Comparison of ENCODE assay signal across 10 cellular contexts in the genomic region with DNA sequence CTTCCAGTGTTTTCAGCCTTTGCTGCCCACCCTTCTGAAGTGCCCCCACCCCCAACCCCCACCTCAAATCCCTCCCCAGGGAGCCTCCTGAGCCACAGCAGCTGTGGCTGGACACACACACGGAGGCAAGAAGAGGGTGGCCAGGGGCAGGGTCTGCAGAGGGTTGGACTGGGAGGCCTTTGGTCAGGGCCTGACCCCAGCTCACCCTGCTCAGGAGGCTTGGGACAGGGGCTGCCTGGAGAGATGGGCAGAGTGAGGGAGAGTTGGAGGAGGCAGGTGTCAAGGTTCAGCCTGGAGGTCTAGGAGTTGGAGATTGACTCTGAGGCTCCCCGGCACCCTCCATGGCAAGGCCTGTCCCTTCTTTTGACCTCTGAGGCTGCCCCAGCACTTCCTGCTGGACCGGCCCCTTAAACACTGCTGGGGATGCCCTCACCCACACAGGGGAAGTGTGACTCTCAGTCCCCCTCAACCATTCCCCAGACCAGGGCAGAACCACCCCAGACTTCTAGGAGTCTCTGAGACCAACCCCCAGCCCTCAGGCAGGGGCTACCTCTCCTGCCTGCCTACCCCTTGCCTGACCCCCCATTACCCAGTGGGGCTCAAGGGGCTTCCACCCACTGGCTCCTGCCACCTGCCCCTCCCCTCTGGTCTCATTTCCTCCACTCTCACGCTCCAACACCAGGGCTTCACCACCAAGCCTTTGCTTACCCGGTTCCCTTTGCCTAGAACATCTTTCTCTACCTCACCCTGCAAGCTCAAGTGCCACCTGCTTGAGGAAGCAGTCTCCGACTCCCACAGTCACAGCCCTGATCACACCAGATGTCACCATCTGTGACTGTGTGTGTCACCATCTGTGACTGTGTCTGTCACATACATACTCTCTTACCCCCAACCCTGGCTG. TPM values are rescaled to one million over a fixed set of nuclear protein-coding genes. Genes with fewer than 3 reads are reported as not detected.
A peak's percentile ranks its signal among the peaks of the same experiment; 100 is the strongest.
DNase-seq lines count a peak whose midpoint lies in the region; ATAC-seq and TF ChIP-seq lines count a peak whose summit lies in the region.
"Had no signal": no experiment of that assay in that cellular context is flagged by ENCODE, and none has a peak within 500 bp of the region (broad histone marks: within the 10 kb centered on the region; RNA-seq: fewer than 3 reads in every experiment).

No MANE protein-coding gene starts in this region.

- TF ChIP-seq POLR2A in NB4 (IDR thresholded peaks at IDR 0.05; ENCODE audit: extremely low read depth, insufficient read length) (no peak), lower leg skin (IDR thresholded peaks at IDR 0.05) (no peak), erythroblast (IDR thresholded peaks at IDR 0.05; ENCODE audit: low read length) (no peak)

- POLR2A ChIA-PET in GM10248 (lab: Yijun Ruan, JAX) = no interaction called here

- CTCF ChIA-PET in GM10248 (lab: Yijun Ruan, JAX) = interaction anchor here (1.1 to 9.7 kb wide), 4 partner anchors 12 to 44 kb away, joined by 3 to 107 read pairs (median 9); no protein-coding TSS in a partner anchor

- intact Hi-C loops in lower leg skin (cut with DNase I; ENCODE audit: low total_unique reads) = no loop called here
- intact Hi-C loops in ascending aorta (cut with DNase I) = no loop called here

- H3K4me1 ChIP-seq in liver (ENCODE audit: control insufficient read depth in 4 of 4, insufficient read depth in 4 of 4, low read length in 3 of 4) (peaks cover 6 to 23% (median 11%) of the 10 kb centered on the region in 4 donors), ascending aorta (peaks cover 0 to 12% of the 10 kb centered on the region in 2 donors), foreskin keratinocyte (peaks cover 9% of the 10 kb centered on the region)
- H3K4me1 ChIP-seq: SJSA1 had no signal

- H3K27ac ChIP-seq in liver (ENCODE audit: low read depth in 1 of 2, low read length in 2 of 2) (peak overlapping the region; percentile 8 to 15), ascending aorta (no peak overlapping the region), foreskin keratinocyte (no peak overlapping the region)
- H3K27ac ChIP-seq: SJSA1 had no signal

- WGBS in liver = 86% methylated on average over 6 of the region's 6 CpGs
- WGBS in lower leg skin, 2 donors = 86 to 93% methylated on average over 6 of the region's 6 CpGs

- DNase-seq in GM10248 (ENCODE audit: extremely low spot score) (peak; percentile 62), NB4 (ENCODE audit: low read depth) (peak; percentile 47), lower leg skin (ENCODE audit: low spot score in 2 of 2) (no peak), erythroblast (lab: John Stamatoyannopoulos, UW) (no peak), ascending aorta (ENCODE audit: low spot score in 2 of 2) (no peak), foreskin keratinocyte (no peak)

- ATAC-seq in GM19467 (IDR thresholded peaks at IDR 0.05; ENCODE audit: unreplicated experiment) (peak; percentile 41), foreskin keratinocyte (no peak)

- TF ChIP-seq RAD21 in liver (IDR thresholded peaks at IDR 0.05) = no peak

- H3K4me3 ChIP-seq in NB4 (ENCODE audit: low read depth, low read length) (no peak overlapping the region), liver (ENCODE audit: low read depth in 1 of 3, low read length in 3 of 3) (no peak overlapping the region), lower leg skin (ENCODE audit: low read depth, poor library complexity, severe bottlenecking) (no peak overlapping the region), ascending aorta (no peak overlapping the region)
- H3K4me3 ChIP-seq: dorsolateral prefrontal cortex, SJSA1 had no signal

- no peak overlapping the region for H3K9ac ChIP-seq in liver (ENCODE audit: low read depth in 1 of 2, low read length in 2 of 2)

- H3K27me3 ChIP-seq in liver (ENCODE audit: control insufficient read depth in 4 of 4, insufficient read depth in 4 of 4, low read length in 3 of 4) (no peaks in the 10 kb centered on the region), ascending aorta (no peaks in the 10 kb centered on the region), foreskin keratinocyte (no peaks in the 10 kb centered on the region)
- H3K27me3 ChIP-seq: dorsolateral prefrontal cortex, SJSA1 had no signal

- H3K9me3 ChIP-seq in liver (ENCODE audit: control insufficient read depth in 4 of 4, low read length in 3 of 4) = no peaks in the 10 kb centered on the region
- H3K9me3 ChIP-seq in ascending aorta = no peaks in the 10 kb centered on the region
- H3K9me3 ChIP-seq: SJSA1 had no signal

- TF ChIP-seq CTCF in GM10248 (IDR thresholded peaks at IDR 0.05; ENCODE audit: control extremely low read depth, extremely low read depth, low read depth, missing control alignments) = no peak
- TF ChIP-seq CTCF in NB4 (IDR thresholded peaks at IDR 0.05; ENCODE audit: low read depth, low read length) = no peak
- no peak for TF ChIP-seq CTCF in liver (IDR thresholded peaks at IDR 0.05; ENCODE audit: low read depth, low read length, missing input control)
- TF ChIP-seq CTCF in lower leg skin (IDR thresholded peaks at IDR 0.05) = no peak
- no peak for TF ChIP-seq CTCF in ascending aorta (IDR thresholded peaks at IDR 0.05)
- TF ChIP-seq CTCF in foreskin keratinocyte (conservative IDR thresholded peaks at IDR 0.05) = no peak

- H3K36me3 ChIP-seq in liver (ENCODE audit: control insufficient read depth in 4 of 4, insufficient read depth in 3 of 4, low read depth in 1 of 4, low read length in 3 of 4) (no peaks in the 10 kb centered on the region), ascending aorta (no peaks in the 10 kb centered on the region)
- H3K36me3 ChIP-seq: SJSA1 had no signal

TF ChIP-seq in liver, 16 proteins besides CTCF, POLR2A, EP300 and RAD21:
- TF ChIP-seq HNF4A (conservative IDR thresholded peaks at IDR 0.05) = no peak
- TF ChIP-seq, protein P1, sequence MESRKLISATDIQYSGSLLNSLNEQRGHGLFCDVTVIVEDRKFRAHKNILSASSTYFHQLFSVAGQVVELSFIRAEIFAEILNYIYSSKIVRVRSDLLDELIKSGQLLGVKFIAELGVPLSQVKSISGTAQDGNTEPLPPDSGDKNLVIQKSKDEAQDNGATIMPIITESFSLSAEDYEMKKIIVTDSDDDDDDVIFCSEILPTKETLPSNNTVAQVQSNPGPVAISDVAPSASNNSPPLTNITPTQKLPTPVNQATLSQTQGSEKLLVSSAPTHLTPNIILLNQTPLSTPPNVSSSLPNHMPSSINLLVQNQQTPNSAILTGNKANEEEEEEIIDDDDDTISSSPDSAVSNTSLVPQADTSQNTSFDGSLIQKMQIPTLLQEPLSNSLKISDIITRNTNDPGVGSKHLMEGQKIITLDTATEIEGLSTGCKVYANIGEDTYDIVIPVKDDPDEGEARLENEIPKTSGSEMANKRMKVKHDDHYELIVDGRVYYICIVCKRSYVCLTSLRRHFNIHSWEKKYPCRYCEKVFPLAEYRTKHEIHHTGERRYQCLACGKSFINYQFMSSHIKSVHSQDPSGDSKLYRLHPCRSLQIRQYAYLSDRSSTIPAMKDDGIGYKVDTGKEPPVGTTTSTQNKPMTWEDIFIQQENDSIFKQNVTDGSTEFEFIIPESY (IDR thresholded peaks at IDR 0.05) = no peak
- no peak for TF ChIP-seq NR2F2 (IDR thresholded peaks at IDR 0.05)
- TF ChIP-seq GABPA (IDR thresholded peaks at IDR 0.05 in 1 of 2, conservative IDR thresholded peaks at IDR 0.05 in 1 of 2) = no peak
- TF ChIP-seq FOXA2 (IDR thresholded peaks at IDR 0.05) = no peak
- no peak for TF ChIP-seq JUND (IDR thresholded peaks at IDR 0.05)
- TF ChIP-seq SP1 (IDR thresholded peaks at IDR 0.05) = no peak

RNA-seq across cellular contexts. Expression of a gene that starts 8.6 kb away (rescaled TPM):
- 10 to 100 TPM; 59.8 to 77.8 TPM for total RNA-seq in liver
- polyA plus RNA-seq in liver = 10 to 100 TPM; 14.4 to 27.2 TPM
- 10 to 100 TPM; 60.6 to 89.6 (median 80.6) TPM for total RNA-seq in lower leg skin
- total RNA-seq in ascending aorta = 238 TPM
- total RNA-seq in foreskin keratinocyte = 50.2 and 51.8 TPM in 2 replicates
- 38.5 and 40.3 TPM in 2 replicates for polyA plus RNA-seq in foreskin keratinocyte

RNA-seq across cellular contexts. Expression of a gene that starts 50.3 kb away (rescaled TPM):
- 100 to 1,000 TPM in 1 of 2 donors, 10 to 100 TPM in 1; 70.5 to 176 TPM for total RNA-seq in liver
- 100 to 1,000 TPM; 287 to 328 TPM for polyA plus RNA-seq in liver
- 100 to 1,000 TPM in 3 of 4 donors, 10 to 100 TPM in 1; 90.3 to 119 (median 110) TPM for total RNA-seq in lower leg skin
- 20.9 TPM for total RNA-seq in ascending aorta
- 77.4 and 80.2 TPM in 2 replicates for total RNA-seq in foreskin keratinocyte
- 110 and 113 TPM in 2 replicates for polyA plus RNA-seq in foreskin keratinocyte

Comparison
In these comparisons a context has a peak if more than half of its experiments do, and no peak if none do; other contexts are left out.
1. DNase-seq: peak in GM10248 (single experiment) and NB4 (single experiment); none in lower leg skin (0 of 2), erythroblast (0 of 2), ascending aorta (0 of 2) and foreskin keratinocyte (0 of 2).
2. H3K27ac ChIP-seq: peak in liver (2 of 2); none in ascending aorta (0 of 2) and foreskin keratinocyte (single experiment).